ENCODE assay signal across 1 cellular context in genomic region chr7:100694196-100694745, GRCh38.
TF ChIP-seq lines count a peak whose summit lies in the region.

GIGYF1 (minus strand) TSS chr7:100694250; CDS start chr7:100688238, 6,012 bp downstream.

TF ChIP-seq in H1, 55 proteins besides CTCF, POLR2A, EP300 and RAD21 (continued from another document):
- no peak for TF ChIP-seq CHD7 (IDR thresholded peaks at IDR 0.05; ENCODE audit: insufficient replicate concordance, low read length)
- TF ChIP-seq FOSL1 (IDR thresholded peaks at IDR 0.05; ENCODE audit: insufficient read depth, low read depth, low read length): no peak
- TF ChIP-seq KDM1A (IDR thresholded peaks at IDR 0.05; ENCODE audit: borderline replicate concordance, low read length): no peak
- peak; percentile 79 for TF ChIP-seq ATF3 (IDR thresholded peaks at IDR 0.05; ENCODE audit: insufficient read depth, low read depth, low read length)
- TF ChIP-seq USF2 (IDR thresholded peaks at IDR 0.05; ENCODE audit: low read length): peak; percentile 86
- TF ChIP-seq EZH2 (IDR thresholded peaks at IDR 0.05; ENCODE audit: low read depth, low read length, severe bottlenecking): no peak
- no peak; the same call in 1 of the 2 replicates for TF ChIP-seq POLR2AphosphoS5 (IDR thresholded peaks at IDR 0.05; ENCODE audit: low read depth, low read length)
- TF ChIP-seq SRF (IDR thresholded peaks at IDR 0.05; ENCODE audit: low read depth, low read length): no peak
- peak; percentile 87 for TF ChIP-seq MAX (IDR thresholded peaks at IDR 0.05)
- no peak for TF ChIP-seq BCL11A (IDR thresholded peaks at IDR 0.05; ENCODE audit: low read depth in 2 of 2, low read length in 2 of 2)
- no peak for TF ChIP-seq CREB1 (IDR thresholded peaks at IDR 0.05)
- TF ChIP-seq E2F6 (IDR thresholded peaks at IDR 0.05): peak; percentile 93
